ENCODE assay signal across 1 cellular context in genomic region chr2:151261240-151261976, GRCh38.
TF ChIP-seq lines count a peak whose summit lies in the region.

RBM43 (minus strand) TSS chr2:151261863; CDS start chr2:151261727, 136 bp downstream.

TF ChIP-seq in HEK293, 187 proteins besides CTCF, POLR2A, EP300 and RAD21 (continued from another document and continues in another):
- TF ChIP-seq PRDM2 (tag by site-specific recombination; IDR thresholded peaks at IDR 0.05; ENCODE audit: borderline replicate concordance) = no peak
- no peak for TF ChIP-seq ZNF211 (tag by site-specific recombination; IDR thresholded peaks at IDR 0.05; ENCODE audit: low read depth)
- TF ChIP-seq ZIC2 (tag by site-specific recombination; IDR thresholded peaks at IDR 0.05) = peak; percentile 14; the same call in 1 of the 2 replicates
- no peak for TF ChIP-seq MZF1 (tag by site-specific recombination; IDR thresholded peaks at IDR 0.05; ENCODE audit: borderline replicate concordance)
- TF ChIP-seq ZNF2 (tag by site-specific recombination; IDR thresholded peaks at IDR 0.05) = 0 out of 2 replicates have a peak, but pooled peaks have one; percentile 28
- TF ChIP-seq TSHZ1 (tag by site-specific recombination; IDR thresholded peaks at IDR 0.05; ENCODE audit: borderline replicate concordance) = no peak
- peak; percentile 7; the same call in 1 of the 2 replicates for TF ChIP-seq ZSCAN30 (tag by site-specific recombination; IDR thresholded peaks at IDR 0.05)
- no peak for TF ChIP-seq ZNF354C (tag by site-specific recombination; IDR thresholded peaks at IDR 0.05; ENCODE audit: borderline replicate concordance, low read depth)
- TF ChIP-seq GFI1B (tag by site-specific recombination; IDR thresholded peaks at IDR 0.05) = no peak
- peak; percentile 38; the same call in 1 of the 2 replicates for TF ChIP-seq PATZ1 (tag by site-specific recombination; IDR thresholded peaks at IDR 0.05)
- no peak for TF ChIP-seq ZNF146 (tag by site-specific recombination; IDR thresholded peaks at IDR 0.05)
- 0 out of 2 replicates have a peak, but pooled peaks have one; percentile 11 for TF ChIP-seq GLIS1 (tag by site-specific recombination; IDR thresholded peaks at IDR 0.05)
- 0 out of 2 replicates have a peak, but pooled peaks have one; percentile 35 for TF ChIP-seq ZNF423 (tag by site-specific recombination; IDR thresholded peaks at IDR 0.05)
- TF ChIP-seq ZFHX2 (tag by site-specific recombination; conservative IDR thresholded peaks at IDR 0.05) = peak; percentile 67
- no peak for TF ChIP-seq FEZF1 (tag by site-specific recombination; IDR thresholded peaks at IDR 0.05)
- no peak for TF ChIP-seq ZNF202 (tag by site-specific recombination; IDR thresholded peaks at IDR 0.05; ENCODE audit: borderline replicate concordance)
- TF ChIP-seq ZBTB8A (tag by site-specific recombination; IDR thresholded peaks at IDR 0.05) = peak; percentile 96
- TF ChIP-seq TCF7L2 (IDR thresholded peaks at IDR 0.05; ENCODE audit: borderline replicate concordance, low read depth, low read length) = no peak
- peak; percentile 74 for TF ChIP-seq ZBTB20 (tag by site-specific recombination; IDR thresholded peaks at IDR 0.05)
- TF ChIP-seq ZNF223 (tag by site-specific recombination; IDR thresholded peaks at IDR 0.05) = peak; percentile 84; the same call in 1 of the 2 replicates
- peak; percentile 80 for TF ChIP-seq ZNF600 (tag by site-specific recombination; IDR thresholded peaks at IDR 0.05)
- 0 out of 2 replicates have a peak, but pooled peaks have one; percentile 56 for TF ChIP-seq SCRT1 (tag by site-specific recombination; IDR thresholded peaks at IDR 0.05; ENCODE audit: borderline replicate concordance)
- TF ChIP-seq ZNF692 (tag by site-specific recombination; IDR thresholded peaks at IDR 0.05) = no peak
- TF ChIP-seq ZNF133 (tag by site-specific recombination; IDR thresholded peaks at IDR 0.05) = no peak
- peak; percentile 19; the same call in 1 of the 2 replicates for TF ChIP-seq KLF8 (tag by site-specific recombination; IDR thresholded peaks at IDR 0.05)
- peak; percentile 70 for TF ChIP-seq PBX3 (CRISPR knock-in tag; IDR thresholded peaks at IDR 0.05)
- no peak for TF ChIP-seq MEIS1 (CRISPR knock-in tag; IDR thresholded peaks at IDR 0.05; ENCODE audit: borderline replicate concordance)
- TF ChIP-seq ZBTB17 (tag by site-specific recombination; IDR thresholded peaks at IDR 0.05) = peak; percentile 28; the same call in 1 of the 2 replicates
- no peak for TF ChIP-seq ZNF514 (tag by site-specific recombination; IDR thresholded peaks at IDR 0.05)
- peak; percentile 99 for TF ChIP-seq ZNF341 (tag by site-specific recombination; IDR thresholded peaks at IDR 0.05; ENCODE audit: low read depth)
- TF ChIP-seq ZNF335 (tag by site-specific recombination; conservative IDR thresholded peaks at IDR 0.05) = peak; percentile 83
- TF ChIP-seq ZNF645 (tag by site-specific recombination; IDR thresholded peaks at IDR 0.05) = no peak
- peak; percentile 90 for TF ChIP-seq ZBTB48 (tag by site-specific recombination; IDR thresholded peaks at IDR 0.05)
- no peak for TF ChIP-seq GLI2 (tag by site-specific recombination; IDR thresholded peaks at IDR 0.05; ENCODE audit: borderline replicate concordance, low read depth)
- TF ChIP-seq ZNF292 (tag by site-specific recombination; IDR thresholded peaks at IDR 0.05; ENCODE audit: borderline replicate concordance, low read depth) = no peak
- TF ChIP-seq ZNF626 (tag by site-specific recombination; IDR thresholded peaks at IDR 0.05) = no peak
- no peak for TF ChIP-seq ZNF677 (tag by site-specific recombination; IDR thresholded peaks at IDR 0.05)
- TF ChIP-seq KLF1 (tag by site-specific recombination; IDR thresholded peaks at IDR 0.05) = peak; percentile 12; the same call in 1 of the 2 replicates
- TF ChIP-seq KLF9 (tag by site-specific recombination; IDR thresholded peaks at IDR 0.05; ENCODE audit: low read depth) = peak; percentile 42; the same call in 1 of the 2 replicates
- TF ChIP-seq YY1 (tag by site-specific recombination; IDR thresholded peaks at IDR 0.05) = 0 out of 2 replicates have a peak, but pooled peaks have one; percentile 37
- TF ChIP-seq ZNF624 (tag by site-specific recombination; IDR thresholded peaks at IDR 0.05) = no peak
- no peak for TF ChIP-seq ZNF623 (tag by site-specific recombination; IDR thresholded peaks at IDR 0.05)
- TF ChIP-seq ZNF560 (tag by site-specific recombination; IDR thresholded peaks at IDR 0.05; ENCODE audit: borderline replicate concordance) = no peak
- TF ChIP-seq ATF2 (tag by site-specific recombination; IDR thresholded peaks at IDR 0.05; ENCODE audit: low read depth) = no peak
- no peak for TF ChIP-seq HOXD13 (CRISPR knock-in tag; IDR thresholded peaks at IDR 0.05; ENCODE audit: borderline replicate concordance)
- TF ChIP-seq PRDM6 (tag by site-specific recombination; IDR thresholded peaks at IDR 0.05) = no peak
